22 cellular contexts compared by ENCODE assay signal in genomic region chr5:149795360-149795759, GRCh38.
DNase-seq lines count a peak whose midpoint lies in the region; ATAC-seq and TF ChIP-seq lines count a peak whose summit lies in the region.
"Had no signal": no experiment of that assay in that cellular context is flagged by ENCODE, and none has a peak within 500 bp of the region (broad histone marks: within the 10 kb centered on the region; RNA-seq: fewer than 3 reads in every experiment).

No MANE protein-coding gene starts in this region.

- H3K36me3 Mint-ChIP-seq in stimulated activated memory B cell treated with anti-CD40 and anti-IgM and Interleukin-4, amounts not matched to agents 10 μg/mL and 1 μg/mL and 100 μg/mL, for 72 hours, result no peaks in the 10 kb centered on the region
- H3K36me3 Mint-ChIP-seq: activated naive CD8-positive, alpha-beta T cell treated with anti-CD3 and anti-CD28 coated beads for 36 hours had no signal

- no peak for TF ChIP-seq POLR2A in heart left ventricle (IDR thresholded peaks at IDR 0.05)

- no peak overlapping the region for H3K4me3 ChIP-seq in heart left ventricle
- no peak overlapping the region for H3K4me3 ChIP-seq in muscle layer of colon (ENCODE audit: low read depth in 1 of 2, low read length in 2 of 2)
- H3K4me3 ChIP-seq: pancreas, suprapubic skin had no signal

- H3K9ac ChIP-seq in muscle layer of colon (ENCODE audit: low read length), result peak overlapping the region; percentile 17

- no peak overlapping the region for H3K4me3 Mint-ChIP-seq in stimulated activated memory B cell treated with anti-CD40 and anti-IgM and Interleukin-4, amounts not matched to agents 10 μg/mL and 1 μg/mL and 100 μg/mL, for 72 hours
- H3K4me3 Mint-ChIP-seq: activated naive CD8-positive, alpha-beta T cell treated with anti-CD3 and anti-CD28 coated beads for 36 hours; activated T-helper 17 cell treated with anti-CD3 and anti-CD28 coated beads, Interleukin-2, amount 50 U/mL, for 72 hours; T-helper 1 cell treated with Interleukin-12 subunit alpha and Interleukin-12 subunit beta and Interleukin-4 antibody, amounts not matched to agents 30 μg/mL and 1 μg/mL, for 36 hours had no signal

- TF ChIP-seq CTCF in heart left ventricle (IDR thresholded peaks at IDR 0.05), result no peak

- intact Hi-C loops in heart left ventricle (cut with DNase I), result no loop called here
- intact Hi-C loops in Right ventricle myocardium inferior (cut with DNase I), result no loop called here

- H3K27me3 ChIP-seq in heart left ventricle (no peaks in the 10 kb centered on the region), muscle layer of colon (ENCODE audit: control insufficient read depth in 1 of 2, insufficient read depth in 2 of 2, low read length in 2 of 2) (no peaks in the 10 kb centered on the region)
- H3K27me3 ChIP-seq: foreskin keratinocyte, pancreas, suprapubic skin had no signal

- peak overlapping the region; percentile 1 for H3K27ac Mint-ChIP-seq in stimulated activated memory B cell treated with anti-CD40 and anti-IgM and Interleukin-4, amounts not matched to agents 10 μg/mL and 1 μg/mL and 100 μg/mL, for 72 hours
- H3K27ac Mint-ChIP-seq: activated naive CD8-positive, alpha-beta T cell treated with anti-CD3 and anti-CD28 coated beads for 36 hours; activated T-helper 17 cell treated with anti-CD3 and anti-CD28 coated beads, Interleukin-2, amount 50 U/mL, for 72 hours; T-helper 1 cell treated with Interleukin-12 subunit alpha and Interleukin-12 subunit beta and Interleukin-4 antibody, amounts not matched to agents 30 μg/mL and 1 μg/mL, for 36 hours had no signal

- H3K9me3 Mint-ChIP-seq in stimulated activated memory B cell treated with anti-CD40 and anti-IgM and Interleukin-4, amounts not matched to agents 10 μg/mL and 1 μg/mL and 100 μg/mL, for 72 hours, result no peaks in the 10 kb centered on the region
- H3K9me3 Mint-ChIP-seq: activated naive CD8-positive, alpha-beta T cell treated with anti-CD3 and anti-CD28 coated beads for 36 hours; activated T-helper 17 cell treated with anti-CD3 and anti-CD28 coated beads, Interleukin-2, amount 50 U/mL, for 72 hours; T-helper 1 cell treated with Interleukin-12 subunit alpha and Interleukin-12 subunit beta and Interleukin-4 antibody, amounts not matched to agents 30 μg/mL and 1 μg/mL, for 36 hours had no signal

- H3K36me3 ChIP-seq in heart left ventricle (no peaks in the 10 kb centered on the region), muscle layer of colon (ENCODE audit: insufficient read depth, low read length) (no peaks in the 10 kb centered on the region)
- H3K36me3 ChIP-seq: pancreas, suprapubic skin had no signal

- H3K4me1 ChIP-seq in heart left ventricle, result peaks cover 8 to 95% (median 69%) of the 10 kb centered on the region in 12 donors
- peaks cover 81% of the 10 kb centered on the region for H3K4me1 ChIP-seq in muscle layer of colon (ENCODE audit: insufficient read depth, low read length)

- H3K27ac ChIP-seq in heart left ventricle, result peak overlapping the region in 11 of 12 donors; percentile 56 to 91 (median 80)
- H3K27ac ChIP-seq in muscle layer of colon (ENCODE audit: low read depth, low read length), result peak overlapping the region; percentile 83
- H3K27ac ChIP-seq: C4-2B, foreskin keratinocyte, pancreas, suprapubic skin, VCaP had no signal

- no peaks in the 10 kb centered on the region for H3K27me3 Mint-ChIP-seq in stimulated activated memory B cell treated with anti-CD40 and anti-IgM and Interleukin-4, amounts not matched to agents 10 μg/mL and 1 μg/mL and 100 μg/mL, for 72 hours
- H3K27me3 Mint-ChIP-seq: activated naive CD8-positive, alpha-beta T cell treated with anti-CD3 and anti-CD28 coated beads for 36 hours; activated T-helper 17 cell treated with anti-CD3 and anti-CD28 coated beads, Interleukin-2, amount 50 U/mL, for 72 hours had no signal

- peaks cover 59% of the 10 kb centered on the region for H3K4me1 Mint-ChIP-seq in stimulated activated memory B cell treated with anti-CD40 and anti-IgM and Interleukin-4, amounts not matched to agents 10 μg/mL and 1 μg/mL and 100 μg/mL, for 72 hours

- H3K9me3 ChIP-seq in heart left ventricle (no peaks in the 10 kb centered on the region), muscle layer of colon (ENCODE audit: low read length) (no peaks in the 10 kb centered on the region)
- H3K9me3 ChIP-seq: pancreas, suprapubic skin had no signal

- ATAC-seq in heart left ventricle (no peak), Right ventricle myocardium inferior (no peak), GM21737 (IDR thresholded peaks at IDR 0.05; ENCODE audit: unreplicated experiment) (no peak)
- no peak for ATAC-seq in stimulated activated memory B cell treated with anti-CD40 and anti-IgM and Interleukin-4, amounts not matched to agents 10 μg/mL and 1 μg/mL and 100 μg/mL, for 72 hours
- ATAC-seq: activated T-helper 17 cell treated with anti-CD3 and anti-CD28 coated beads, Interleukin-2, amount 50 U/mL, for 72 hours; foreskin keratinocyte; Panc1; pancreas had no signal

- WGBS in heart left ventricle, 4 donors, result 55 to 73% (median 67%) methylated on average over 4 of the region's 4 CpGs

- DNase-seq in heart left ventricle, result no peak
- no peak for DNase-seq in Right ventricle myocardium inferior (ENCODE audit: missing footprints)
- peak; percentile 86 for DNase-seq in NCI-H69 (lab: John Stamatoyannopoulos, UW)
- DNase-seq in stimulated activated naive CD4-positive, alpha-beta T cell (lab: John Stamatoyannopoulos, UW), result no peak
- no peak for DNase-seq in A172 (ENCODE audit: low spot score)
- DNase-seq: activated CD4-positive, alpha-beta T cell treated with anti-CD3 and anti-CD28 coated beads, Interleukin-2, amount 50 U/mL, for 1 hour; activated naive CD8-positive, alpha-beta T cell treated with anti-CD3 and anti-CD28 coated beads for 36 hours; effector CD4-positive, alpha-beta T cell; foreskin keratinocyte; H7; NCI-H1105 treated with DMSO at 0.1 percent for 48 hours; NCI-H2171 treated with DMSO at 0.1 percent for 48 hours; pancreas had no signal
